ENCODE assay signal across 8 cellular contexts in genomic region chr4:47668810-47669408, GRCh38.
DNase-seq lines count a peak whose midpoint lies in the region; ATAC-seq and TF ChIP-seq lines count a peak whose summit lies in the region.

No MANE protein-coding gene starts in this region.

- intact Hi-C loops in sciatic nerve (cut with DNase I): no loop called here

- no peak overlapping the region for H3K27ac Mint-ChIP-seq in activated naive CD8-positive, alpha-beta T cell treated with anti-CD3 and anti-CD28 coated beads, Interleukin-2, amount 10 ng/mL, durations not matched to agents 7 days and 5 days
- no peak overlapping the region for H3K27ac Mint-ChIP-seq in activated naive CD8-positive, alpha-beta T cell treated with anti-CD3 and anti-CD28 coated beads for 36 hours
- no peak overlapping the region for H3K27ac Mint-ChIP-seq in glutamatergic neuron (ENCODE audit: unreplicated experiment)

- H3K9me3 Mint-ChIP-seq in activated naive CD8-positive, alpha-beta T cell treated with anti-CD3 and anti-CD28 coated beads, Interleukin-2, amount 10 ng/mL, durations not matched to agents 7 days and 5 days: no peaks in the 10 kb centered on the region
- H3K9me3 Mint-ChIP-seq in activated naive CD8-positive, alpha-beta T cell treated with anti-CD3 and anti-CD28 coated beads for 36 hours: no peaks in the 10 kb centered on the region
- H3K9me3 Mint-ChIP-seq in glutamatergic neuron (ENCODE audit: unreplicated experiment): no peaks in the 10 kb centered on the region

- peaks cover 14% of the 10 kb centered on the region for H3K27me3 Mint-ChIP-seq in activated naive CD8-positive, alpha-beta T cell treated with anti-CD3 and anti-CD28 coated beads, Interleukin-2, amount 10 ng/mL, durations not matched to agents 7 days and 5 days
- peaks cover 19% of the 10 kb centered on the region for H3K27me3 Mint-ChIP-seq in activated naive CD8-positive, alpha-beta T cell treated with anti-CD3 and anti-CD28 coated beads for 36 hours
- H3K27me3 Mint-ChIP-seq in glutamatergic neuron (ENCODE audit: unreplicated experiment): no peaks in the 10 kb centered on the region

- peaks cover 2% of the 10 kb centered on the region for H3K4me1 Mint-ChIP-seq in activated naive CD8-positive, alpha-beta T cell treated with anti-CD3 and anti-CD28 coated beads, Interleukin-2, amount 10 ng/mL, durations not matched to agents 7 days and 5 days
- H3K4me1 Mint-ChIP-seq in activated naive CD8-positive, alpha-beta T cell treated with anti-CD3 and anti-CD28 coated beads for 36 hours: no peaks in the 10 kb centered on the region
- H3K4me1 Mint-ChIP-seq in glutamatergic neuron (ENCODE audit: low read depth, unreplicated experiment): peaks cover 9% of the 10 kb centered on the region

- POLR2A ChIA-PET in activated naive CD8-positive, alpha-beta T cell treated with anti-CD3 and anti-CD28 coated beads, Interleukin-2, amount 10 ng/mL, durations not matched to agents 7 days and 5 days (lab: Charles Lee): no interaction called here

- no peak overlapping the region for H3K4me3 Mint-ChIP-seq in activated naive CD8-positive, alpha-beta T cell treated with anti-CD3 and anti-CD28 coated beads, Interleukin-2, amount 10 ng/mL, durations not matched to agents 7 days and 5 days
- H3K4me3 Mint-ChIP-seq in activated naive CD8-positive, alpha-beta T cell treated with anti-CD3 and anti-CD28 coated beads for 36 hours: no peak overlapping the region
- no peak overlapping the region for H3K4me3 Mint-ChIP-seq in glutamatergic neuron (ENCODE audit: unreplicated experiment)

- H3K4me3 ChIP-seq in WI38 (ENCODE audit: low read depth, low read length): no peak overlapping the region

- ATAC-seq in activated naive CD8-positive, alpha-beta T cell treated with anti-CD3 and anti-CD28 coated beads, Interleukin-2, amount 10 ng/mL, durations not matched to agents 7 days and 5 days (ENCODE audit: low read depth): peak; percentile 71
- ATAC-seq in sciatic nerve (peak; percentile 76), esophagus mucosa (no peak)

- no peaks in the 10 kb centered on the region for H3K36me3 Mint-ChIP-seq in activated naive CD8-positive, alpha-beta T cell treated with anti-CD3 and anti-CD28 coated beads, Interleukin-2, amount 10 ng/mL, durations not matched to agents 7 days and 5 days
- H3K36me3 Mint-ChIP-seq in activated naive CD8-positive, alpha-beta T cell treated with anti-CD3 and anti-CD28 coated beads for 36 hours: no peaks in the 10 kb centered on the region
- no peaks in the 10 kb centered on the region for H3K36me3 Mint-ChIP-seq in glutamatergic neuron (ENCODE audit: unreplicated experiment)

- TF ChIP-seq CTCF in WI38 (IDR thresholded peaks at IDR 0.05; ENCODE audit: low read depth, low read length) (peak; percentile 64), glutamatergic neuron (IDR thresholded peaks at IDR 0.05; ENCODE audit: partially characterized antibody, unreplicated experiment) (peak; percentile 89)

- DNase-seq in activated naive CD8-positive, alpha-beta T cell treated with anti-CD3 and anti-CD28 coated beads, Interleukin-2, amount 10 ng/mL, durations not matched to agents 7 days and 5 days: no peak
- no peak for DNase-seq in activated naive CD8-positive, alpha-beta T cell treated with anti-CD3 and anti-CD28 coated beads for 36 hours
- peak; percentile 26 for DNase-seq in HCEC 1CT
- peak; percentile 16 for DNase-seq in NCI-H1092 (lab: John Stamatoyannopoulos, UW)
- DNase-seq in glutamatergic neuron: no peak
- DNase-seq in sciatic nerve (ENCODE audit: low spot score): no peak

Comparison
In these comparisons a context has a peak if more than half of its experiments do, and no peak if none do; other contexts are left out.
1. DNase-seq: peak in HCEC 1CT (single experiment) and NCI-H1092 (single experiment); none in activated naive CD8-positive, alpha-beta T cell treated with anti-CD3 and anti-CD28 coated beads, Interleukin-2, amount 10 ng/mL, durations not matched to agents 7 days and 5 days (single experiment), activated naive CD8-positive, alpha-beta T cell treated with anti-CD3 and anti-CD28 coated beads for 36 hours (single experiment), glutamatergic neuron (single experiment) and sciatic nerve (single experiment).